Comparison of ENCODE assay signal across 22 cellular contexts in genomic region chr4:25032126-25032525, GRCh38. TPM values are rescaled to one million over a fixed set of nuclear protein-coding genes. Genes with fewer than 3 reads are reported as not detected.
DNase-seq lines count a peak whose midpoint lies in the region; FAIRE-seq and TF ChIP-seq lines count a peak whose summit lies in the region.
"Had no signal": no experiment of that assay in that cellular context is flagged by ENCODE, and none has a peak within 500 bp of the region (broad histone marks: within the 10 kb centered on the region; RNA-seq: fewer than 3 reads in every experiment).

No MANE protein-coding gene starts in this region.

- H3K4me3 ChIP-seq in bronchial epithelial cell (ENCODE audit: low read depth, low read length), result no peak overlapping the region
- no peak overlapping the region for H3K4me3 ChIP-seq in coronary artery
- H3K4me3 ChIP-seq: BLaER1 treated with 17β-estradiol and CSF1 and Interleukin-3, amounts not matched to agents 10 nM and 100 nM; skin epidermis had no signal

- H3K36me3 Mint-ChIP-seq in nephron (ENCODE audit: low read depth), result no peaks in the 10 kb centered on the region

- peaks cover 9% of the 10 kb centered on the region for H3K9me3 Mint-ChIP-seq in nephron
- H3K9me3 Mint-ChIP-seq: T-helper 1 cell treated with Interleukin-12 subunit alpha and Interleukin-12 subunit beta and Interleukin-4 antibody, amounts not matched to agents 30 μg/mL and 1 μg/mL, for 36 hours had no signal

- H3K27ac Mint-ChIP-seq in nephron, result peak overlapping the region in 2 of 3 experiments; percentile 4 to 72
- H3K27ac Mint-ChIP-seq: T-helper 1 cell treated with Interleukin-12 subunit alpha and Interleukin-12 subunit beta and Interleukin-4 antibody, amounts not matched to agents 30 μg/mL and 1 μg/mL, for 36 hours had no signal

- no peaks in the 10 kb centered on the region for H3K36me3 ChIP-seq in bronchial epithelial cell (ENCODE audit: control insufficient read depth, insufficient read depth, low read length)
- H3K36me3 ChIP-seq: BLaER1 treated with 17β-estradiol and CSF1 and Interleukin-3, amounts not matched to agents 10 nM and 100 nM; tibial artery had no signal

- no peak for FAIRE-seq in bronchial epithelial cell (lab: Jason Lieb, UNC)
- FAIRE-seq: keratinocyte had no signal

- TF ChIP-seq CTCF in bronchial epithelial cell (IDR thresholded peaks at IDR 0.05; ENCODE audit: insufficient read depth, low read length, severe bottlenecking), result no peak
- TF ChIP-seq CTCF in nephron (IDR thresholded peaks at IDR 0.05; ENCODE audit: unreplicated experiment in 3 of 3), result no peak
- TF ChIP-seq CTCF in coronary artery (IDR thresholded peaks at IDR 0.05), result no peak

- H3K27me3 ChIP-seq in bronchial epithelial cell (ENCODE audit: control insufficient read depth, insufficient read depth, low read length), result peaks cover 42% of the 10 kb centered on the region
- H3K27me3 ChIP-seq: tibial artery had no signal

- peak overlapping the region in 1 of 2 donors; percentile 84 for H3K27ac ChIP-seq in coronary artery
- H3K27ac ChIP-seq: BLaER1 treated with 17β-estradiol and CSF1 and Interleukin-3, amounts not matched to agents 10 nM and 100 nM; skin epidermis had no signal

- peaks cover 40% of the 10 kb centered on the region for H3K4me1 Mint-ChIP-seq in nephron

- peaks cover 45% of the 10 kb centered on the region for H3K27me3 Mint-ChIP-seq in nephron (ENCODE audit: low read depth)

- DNase-seq in AG20443 (ENCODE audit: low spot score) (peak; percentile 39), HuH-7 (ENCODE audit: low spot score) (peak; percentile 56), bronchial epithelial cell (ENCODE audit: low read depth) (peak; percentile 20), coronary artery (ENCODE audit: low spot score) (no peak), dedifferentiated amniotic fluid mesenchymal stem cell (ENCODE audit: extremely low spot score) (no peak), anterior cingulate cortex (lab: John Stamatoyannopoulos, UW) (no peak)
- no peak for DNase-seq in stimulated activated naive CD4-positive, alpha-beta T cell treated with Interleukin-2 at 50 U/mL for 16 hours (lab: John Stamatoyannopoulos, UW)
- DNase-seq: activated CD4-positive, CD25-positive, alpha-beta regulatory T cell; amniotic stem cell; cortex of kidney; erythroblast; NCI-H1436; NCI-H2227 treated with DMSO at 0.1 percent for 48 hours; Right ventricle myocardium superior; stimulated activated CD4-positive, alpha-beta T cell treated with anti-CD3 and anti-CD28 coated beads, Interleukin-4, amount 100 ng/mL, for 4 hours; tibial artery had no signal

- peak overlapping the region; percentile 54 to 88 (median 85) for H3K4me3 Mint-ChIP-seq in nephron
- H3K4me3 Mint-ChIP-seq: T-helper 1 cell treated with Interleukin-12 subunit alpha and Interleukin-12 subunit beta and Interleukin-4 antibody, amounts not matched to agents 30 μg/mL and 1 μg/mL, for 36 hours had no signal

RNA-seq across cellular contexts. Expression of gene LGI2, which starts 1.4 kb away (rescaled TPM):
- total RNA-seq in bronchial epithelial cell, result not detected in 2 replicates
- total RNA-seq: mononuclear cell had no signal

Comparison
In these comparisons a context has a peak if more than half of its experiments do, and no peak if none do; other contexts are left out.
1. DNase-seq: peak in AG20443 (single experiment), HuH-7 (single experiment) and bronchial epithelial cell (single experiment); none in coronary artery (single experiment), dedifferentiated amniotic fluid mesenchymal stem cell (single experiment), anterior cingulate cortex (0 of 58) and stimulated activated naive CD4-positive, alpha-beta T cell treated with Interleukin-2 at 50 U/mL for 16 hours (single experiment).